8 cellular contexts compared by ENCODE assay signal in genomic region chrX:154368630-154369452, GRCh38. TPM values are rescaled to one million over a fixed set of nuclear protein-coding genes. Genes with fewer than 3 reads are reported as not detected.
DNase-seq lines count a peak whose midpoint lies in the region; ATAC-seq and TF ChIP-seq lines count a peak whose summit lies in the region.

No MANE protein-coding gene starts in this region.

- peak overlapping the region; percentile 88 for H3K4me3 Mint-ChIP-seq in T-helper 17 cell

- H3K36me3 Mint-ChIP-seq in T-helper 17 cell (ENCODE audit: low read depth), result no peaks in the 10 kb centered on the region

- peak; percentile 71 for ATAC-seq in T-helper 17 cell

- no peaks in the 10 kb centered on the region for H3K27me3 Mint-ChIP-seq in T-helper 17 cell

- in situ Hi-C loops in GM13977 (cut with MboI; ENCODE audit: low pct_unique_long_range_greater_than_20kb, low sequenced_read_pairs, unreplicated experiment), result no loop called here

- peak overlapping the region; percentile 55 for H3K4me3 ChIP-seq in iPS-18c (ENCODE audit: insufficient read depth, low read depth, low read length)

- peak; percentile 80 for DNase-seq in GM13977 (ENCODE audit: low spot score)
- peak; percentile 36 for DNase-seq in KG1 (lab: John Stamatoyannopoulos, UW)
- peak; percentile 78 to 89 (median 80) for DNase-seq in T-helper 17 cell
- DNase-seq in stimulated activated CD4-positive, alpha-beta T cell treated with anti-CD3 and anti-CD28 coated beads, Interleukin-15, amount 100 ng/mL, for 24 hours, result peak; percentile 95
- no peak for DNase-seq in NCI-H524 (lab: John Stamatoyannopoulos, UW)
- no peak for DNase-seq in Ammon's horn (ENCODE audit: low spot score)

- peak overlapping the region; percentile 82 for H3K27ac ChIP-seq in angular gyrus (ENCODE audit: low read depth, low read length)

- H3K9me3 ChIP-seq in T-helper 17 cell (ENCODE audit: control insufficient read depth, low read length, poor library complexity, severe bottlenecking) (no peaks in the 10 kb centered on the region), iPS-18c (ENCODE audit: control insufficient read depth, insufficient read depth, low read length) (peaks cover 31% of the 10 kb centered on the region)

- H3K4me1 Mint-ChIP-seq in T-helper 17 cell, result peaks cover 12% of the 10 kb centered on the region

- peak overlapping the region; percentile 96 for H3K27ac Mint-ChIP-seq in T-helper 17 cell

- TF ChIP-seq CTCF in GM13977 (IDR thresholded peaks at IDR 0.05; ENCODE audit: extremely low read depth, insufficient read depth, missing control alignments), result no peak

RNA-seq across cellular contexts. Expression of gene FLNA, which starts 5.6 kb away (rescaled TPM):
- 1,000 to 10,000 TPM; 1,780 to 2,536 TPM for total RNA-seq in T-helper 17 cell

RNA-seq across cellular contexts. Expression of gene EMD, which starts 10.3 kb away (rescaled TPM):
- total RNA-seq in T-helper 17 cell, result 100 to 1,000 TPM; 121 to 132 TPM

RNA-seq across cellular contexts. Expression of gene RPL10, which starts 29.3 kb away (rescaled TPM):
- total RNA-seq in T-helper 17 cell, result 1,000 to 10,000 TPM; 4,596 to 4,820 TPM

RNA-seq across cellular contexts. Expression of gene DNASE1L1, which starts 40.2 kb away (rescaled TPM):
- total RNA-seq in T-helper 17 cell, result 10 to 100 TPM; 20.5 to 22.6 TPM

RNA-seq across cellular contexts. Expression of gene TAFAZZIN, which starts 42.5 kb away (rescaled TPM):
- total RNA-seq in T-helper 17 cell, result 10 to 100 TPM; 84.1 to 95.7 TPM

Comparison
In these comparisons a context has a peak if more than half of its experiments do, and no peak if none do; other contexts are left out.
1. DNase-seq: peak in GM13977 (single experiment), KG1 (single experiment), T-helper 17 cell (3 of 3) and stimulated activated CD4-positive, alpha-beta T cell treated with anti-CD3 and anti-CD28 coated beads, Interleukin-15, amount 100 ng/mL, for 24 hours (single experiment); none in NCI-H524 (0 of 2) and Ammon's horn (single experiment).